In the genomic region with DNA sequence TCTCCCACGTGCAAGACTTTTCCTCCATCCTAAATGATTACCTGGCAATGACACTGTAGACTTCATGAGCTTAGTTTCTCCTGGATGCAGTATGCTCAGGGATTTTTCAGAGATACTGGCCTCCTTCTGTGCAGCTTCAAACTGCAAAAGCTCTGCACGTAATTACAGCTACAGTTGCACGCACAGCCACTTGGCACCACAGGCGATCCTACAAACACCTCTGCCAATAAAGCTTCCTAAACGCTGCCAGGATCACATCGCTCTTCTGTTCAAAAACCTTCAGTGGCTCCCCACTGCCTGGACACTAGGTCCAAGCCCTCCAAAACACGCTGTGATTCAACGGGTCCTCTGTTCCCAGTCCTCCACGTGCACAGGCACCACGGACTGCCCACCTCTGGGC, we compare ENCODE assay signal across 22 cellular contexts. TPM values are rescaled to one million over a fixed set of nuclear protein-coding genes. Genes with fewer than 3 reads are reported as not detected.
A peak's percentile ranks its signal among the peaks of the same experiment; 100 is the strongest.
DNase-seq lines count a peak whose midpoint lies in the region; ATAC-seq, FAIRE-seq and TF ChIP-seq lines count a peak whose summit lies in the region.
"Had no signal": no experiment of that assay in that cellular context is flagged by ENCODE, and none has a peak within 500 bp of the region (broad histone marks: within the 10 kb centered on the region; RNA-seq: fewer than 3 reads in every experiment).

No MANE protein-coding gene starts in this region.

- H3K27ac ChIP-seq in right atrium auricular region = no peak overlapping the region
- H3K27ac ChIP-seq in astrocyte (ENCODE audit: low read depth, low read length) = no peak overlapping the region
- H3K27ac ChIP-seq: GM23248 had no signal

- no peaks in the 10 kb centered on the region for H3K79me2 ChIP-seq in astrocyte (ENCODE audit: insufficient read depth, low read length)

- H3K27me3 ChIP-seq in right atrium auricular region (no peaks in the 10 kb centered on the region), astrocyte (ENCODE audit: insufficient read depth, low read length) (no peaks in the 10 kb centered on the region)
- H3K27me3 ChIP-seq: MG63 had no signal

- no peak overlapping the region for H3K4me2 ChIP-seq in astrocyte (ENCODE audit: low read length)

- H3K9me3 ChIP-seq in right atrium auricular region (no peaks in the 10 kb centered on the region), astrocyte (ENCODE audit: insufficient read depth, low read depth, low read length) (no peaks in the 10 kb centered on the region)
- H3K9me3 ChIP-seq: MG63 had no signal

- no peaks in the 10 kb centered on the region for H3K36me3 Mint-ChIP-seq in astrocyte (ENCODE audit: low read depth, unreplicated experiment)

- no peak overlapping the region for H3K4me3 Mint-ChIP-seq in astrocyte (ENCODE audit: unreplicated experiment)
- H3K4me3 Mint-ChIP-seq: CD4-positive, CD25-positive, alpha-beta regulatory T cell; H9; HFFc6 had no signal

- H3K4me1 Mint-ChIP-seq in astrocyte (ENCODE audit: low read depth, unreplicated experiment) = peaks cover 6% of the 10 kb centered on the region

- H3K27ac Mint-ChIP-seq in astrocyte (ENCODE audit: unreplicated experiment) = peak overlapping the region; percentile 2
- H3K27ac Mint-ChIP-seq: HFFc6 had no signal

- H3K36me3 ChIP-seq in right atrium auricular region (no peaks in the 10 kb centered on the region), astrocyte (ENCODE audit: insufficient read depth, low read length) (no peaks in the 10 kb centered on the region)
- H3K36me3 ChIP-seq: MG63 had no signal

- H2AFZ ChIP-seq in astrocyte (ENCODE audit: low read depth, low read length) = no peak overlapping the region
- H2AFZ ChIP-seq: GM23248 had no signal

- H3K4me3 ChIP-seq in right atrium auricular region = no peak overlapping the region
- H3K4me3 ChIP-seq in astrocyte (ENCODE audit: insufficient read depth, low read depth, low read length) = no peak overlapping the region
- H3K4me3 ChIP-seq: GM12878, GM23248, MG63 had no signal

- FAIRE-seq in astrocyte (lab: Jason Lieb, UNC) = no peak
- FAIRE-seq: GM12878 had no signal

- no peak overlapping the region for H3K9ac ChIP-seq in astrocyte (ENCODE audit: low read length)
- H3K9ac ChIP-seq: GM23248 had no signal

- intact Hi-C loops in Right ventricle myocardium inferior (cut with DNase I) = no loop called here

- H3K4me1 ChIP-seq in right atrium auricular region = no peaks in the 10 kb centered on the region
- peaks cover 16% of the 10 kb centered on the region for H3K4me1 ChIP-seq in astrocyte (ENCODE audit: insufficient read depth, low read length)

- H3K9me3 Mint-ChIP-seq in astrocyte (ENCODE audit: unreplicated experiment) = no peaks in the 10 kb centered on the region
- H3K9me3 Mint-ChIP-seq: CD4-positive, CD25-positive, alpha-beta regulatory T cell; H9; HFFc6 had no signal

- TF ChIP-seq CTCF in right atrium auricular region (IDR thresholded peaks at IDR 0.05) = no peak
- no peak for TF ChIP-seq CTCF in astrocyte (IDR thresholded peaks at IDR 0.05; ENCODE audit: insufficient read depth, low read depth, low read length)

- no peaks in the 10 kb centered on the region for H4K20me1 ChIP-seq in astrocyte (ENCODE audit: insufficient read depth, low read length)

- peak; percentile 35 for DNase-seq in Right ventricle myocardium inferior (ENCODE audit: missing footprints)
- DNase-seq in right atrium auricular region (ENCODE audit: low spot score) = no peak
- no peak for DNase-seq in astrocyte (ENCODE audit: low read depth)
- DNase-seq in occipital lobe (lab: John Stamatoyannopoulos, UW) = peak; percentile 23
- DNase-seq in GM19240 (ENCODE audit: insufficient read length, low spot score) = no peak
- no peak for DNase-seq in activated gamma-delta T cell treated with Interleukin-2 at 50 U/mL for 16 hours
- DNase-seq in activated CD4-positive, CD25-positive, alpha-beta regulatory T cell treated with anti-CD3 and anti-CD28 coated beads, Interleukin-2, amount 50 U/mL, for 72 hours = no peak
- DNase-seq: CD4-positive, CD25-positive, alpha-beta regulatory T cell; COR-L47; DMS79; GM23248; H9; HFFc6; MG63; NCI-H1417 treated with DMSO at 0.1 percent for 48 hours; NCI-H187; NCI-H446; NCI-H526 treated with DMSO at 0.1 percent for 48 hours; OCI-M1; SHP77 had no signal

- peaks cover 5% of the 10 kb centered on the region for H3K27me3 Mint-ChIP-seq in astrocyte (ENCODE audit: low read depth, unreplicated experiment)
- H3K27me3 Mint-ChIP-seq: CD4-positive, CD25-positive, alpha-beta regulatory T cell had no signal

- ATAC-seq in Right ventricle myocardium inferior = no peak
- ATAC-seq: GM12878 had no signal

RNA-seq across cellular contexts. Expression of a gene that starts 49.5 kb away (rescaled TPM):
- 3.5 TPM for total RNA-seq in Right ventricle myocardium inferior
- total RNA-seq in right atrium auricular region = 1 to 10 TPM; 4.4 to 4.5 TPM
- 0.36 and 1.2 TPM in 2 replicates for total RNA-seq in astrocyte
- total RNA-seq in occipital lobe = 7.5 TPM
- total RNA-seq: GM23248, LHCN-M2 had no signal

Comparison
In these comparisons a context has a peak if more than half of its experiments do, and no peak if none do; other contexts are left out.
1. DNase-seq: peak in Right ventricle myocardium inferior (single experiment) and occipital lobe (single experiment); none in right atrium auricular region (single experiment), astrocyte (single experiment), GM19240 (single experiment), activated gamma-delta T cell treated with Interleukin-2 at 50 U/mL for 16 hours (single experiment) and activated CD4-positive, CD25-positive, alpha-beta regulatory T cell treated with anti-CD3 and anti-CD28 coated beads, Interleukin-2, amount 50 U/mL, for 72 hours (single experiment).